Comparison of ENCODE assay signal across 8 cellular contexts in genomic region chr7:119861385-119861784, GRCh38.
"Had no signal": no experiment of that assay in that cellular context is flagged by ENCODE, and none has a peak within 500 bp of the region (broad histone marks: within the 10 kb centered on the region; RNA-seq: fewer than 3 reads in every experiment).

No MANE protein-coding gene starts in this region.

- H3K4me3 ChIP-seq: GM12878 had no signal

- ATAC-seq: GM12878 had no signal

- DNase-seq: GDM1, GF-D8 had no signal

- FAIRE-seq: G401.6, GM12878, GM12891, GM12892, GM18507, GM19239 had no signal
